Comparison of ENCODE assay signal across 1 cellular context in genomic region chr9:134376386-134377142, GRCh38.
TF ChIP-seq lines count a peak whose summit lies in the region.

No MANE protein-coding gene starts in this region.

TF ChIP-seq in HepG2, 621 proteins besides CTCF, POLR2A, EP300 and RAD21 (continued from another document):
- TF ChIP-seq ZNF275 (CRISPR knock-in tag; IDR thresholded peaks at IDR 0.05; ENCODE audit: borderline replicate concordance) = no peak
- no peak for TF ChIP-seq MNT (IDR thresholded peaks at IDR 0.05)
- TF ChIP-seq ZNF75D (CRISPR knock-in tag; IDR thresholded peaks at IDR 0.05; ENCODE audit: borderline replicate concordance) = no peak
- no peak for TF ChIP-seq CAMTA2 (CRISPR knock-in tag; IDR thresholded peaks at IDR 0.05; ENCODE audit: borderline replicate concordance)
- TF ChIP-seq SRSF9 (IDR thresholded peaks at IDR 0.05; ENCODE audit: borderline replicate concordance, insufficient read depth, low read depth, low read length, poor library complexity, severe bottlenecking) = no peak
- no peak for TF ChIP-seq SIX4 (CRISPR knock-in tag; IDR thresholded peaks at IDR 0.05)
- TF ChIP-seq ZHX1 (CRISPR knock-in tag; IDR thresholded peaks at IDR 0.05; ENCODE audit: low read depth) = no peak
- TF ChIP-seq ZGPAT (CRISPR knock-in tag; IDR thresholded peaks at IDR 0.05) = peak; percentile 42; the same call in 1 of the 2 replicates
- TF ChIP-seq SP1 (IDR thresholded peaks at IDR 0.05) = no peak
- TF ChIP-seq SP1 (CRISPR knock-in tag; IDR thresholded peaks at IDR 0.05) = peak; percentile 71
- TF ChIP-seq BRF2 (CRISPR knock-in tag; IDR thresholded peaks at IDR 0.05) = no peak
- no peak for TF ChIP-seq JDP2 (CRISPR knock-in tag; IDR thresholded peaks at IDR 0.05; ENCODE audit: borderline replicate concordance)
- TF ChIP-seq FOXO4 (CRISPR knock-in tag; conservative IDR thresholded peaks at IDR 0.05) = no peak
- TF ChIP-seq ZMAT5 (CRISPR knock-in tag; IDR thresholded peaks at IDR 0.05; ENCODE audit: borderline replicate concordance, low read depth) = no peak
- no peak for TF ChIP-seq ZNF737 (CRISPR knock-in tag; IDR thresholded peaks at IDR 0.05; ENCODE audit: borderline replicate concordance)
